Comparison of ENCODE assay signal across 11 cellular contexts in genomic region chr17:32492281-32492623, GRCh38. TPM values are rescaled to one million over a fixed set of nuclear protein-coding genes. Genes with fewer than 3 reads are reported as not detected.
DNase-seq lines count a peak whose midpoint lies in the region; ATAC-seq and TF ChIP-seq lines count a peak whose summit lies in the region.
"Had no signal": no experiment of that assay in that cellular context is flagged by ENCODE, and none has a peak within 500 bp of the region (broad histone marks: within the 10 kb centered on the region; RNA-seq: fewer than 3 reads in every experiment).

No MANE protein-coding gene starts in this region.

- peak overlapping the region; percentile 34 for H3K27ac ChIP-seq in CD4-positive, CD25-positive, alpha-beta regulatory T cell (ENCODE audit: insufficient read depth, low read length, poor library complexity, severe bottlenecking)

- peak overlapping the region in 3 of 4 donors; percentile 17 to 84 (median 84) for H3K4me3 Mint-ChIP-seq in CD4-positive, CD25-positive, alpha-beta regulatory T cell
- H3K4me3 Mint-ChIP-seq in activated CD8-positive, alpha-beta T cell treated with anti-CD3 and anti-CD28 coated beads for 36 hours: peak overlapping the region; percentile 95
- H3K4me3 Mint-ChIP-seq in memory B cell: peak overlapping the region; percentile 58

- H3K9me3 ChIP-seq in CD4-positive, CD25-positive, alpha-beta regulatory T cell (ENCODE audit: control insufficient read depth in 2 of 2, low read length in 2 of 2): no peaks in the 10 kb centered on the region
- H3K9me3 ChIP-seq: MG63 had no signal

- H3K9me3 Mint-ChIP-seq in CD4-positive, CD25-positive, alpha-beta regulatory T cell: no peaks in the 10 kb centered on the region
- no peaks in the 10 kb centered on the region for H3K9me3 Mint-ChIP-seq in activated CD8-positive, alpha-beta T cell treated with anti-CD3 and anti-CD28 coated beads for 36 hours
- H3K9me3 Mint-ChIP-seq in memory B cell: no peaks in the 10 kb centered on the region

- no peak overlapping the region for H3K4me3 ChIP-seq in CD4-positive, CD25-positive, alpha-beta regulatory T cell (ENCODE audit: low read depth, low read length)
- H3K4me3 ChIP-seq: MG63 had no signal

- CTCF ChIA-PET in activated CD8-positive, alpha-beta T cell treated with anti-CD3 and anti-CD28 coated beads for 36 hours (lab: Charles Lee): interaction anchor here (1.6 to 4.1 kb wide), 4 partner anchors 8 to 48 kb away, joined by 4 to 28 read pairs (median 6); partner anchors contain the start of gene PSMD11

- peak overlapping the region; percentile 87 to 95 (median 93) for H3K27ac Mint-ChIP-seq in CD4-positive, CD25-positive, alpha-beta regulatory T cell
- H3K27ac Mint-ChIP-seq in activated CD8-positive, alpha-beta T cell treated with anti-CD3 and anti-CD28 coated beads for 36 hours: peak overlapping the region; percentile 82
- H3K27ac Mint-ChIP-seq in memory B cell: peak overlapping the region; percentile 80

- H3K27me3 Mint-ChIP-seq in CD4-positive, CD25-positive, alpha-beta regulatory T cell: no peaks in the 10 kb centered on the region
- H3K27me3 Mint-ChIP-seq in activated CD8-positive, alpha-beta T cell treated with anti-CD3 and anti-CD28 coated beads for 36 hours: no peaks in the 10 kb centered on the region
- H3K27me3 Mint-ChIP-seq in memory B cell: no peaks in the 10 kb centered on the region

- H3K4me1 ChIP-seq in CD4-positive, CD25-positive, alpha-beta regulatory T cell (ENCODE audit: control insufficient read depth, insufficient read depth, low read length, poor library complexity, severe bottlenecking): peaks cover 64% of the 10 kb centered on the region

- no peak for TF ChIP-seq CTCF in activated CD8-positive, alpha-beta T cell treated with anti-CD3 and anti-CD28 coated beads for 36 hours (IDR thresholded peaks at IDR 0.05)

- no peak for ATAC-seq in CD4-positive, CD25-positive, alpha-beta regulatory T cell (ENCODE audit: low read depth in 2 of 2)
- ATAC-seq in activated CD8-positive, alpha-beta T cell treated with anti-CD3 and anti-CD28 coated beads for 36 hours: no peak
- ATAC-seq in memory B cell (ENCODE audit: low read depth): no peak
- ATAC-seq: left lobe of liver had no signal

- no peak for DNase-seq in CD4-positive, CD25-positive, alpha-beta regulatory T cell
- DNase-seq in G401 (ENCODE audit: low spot score) (peak; percentile 32), memory B cell (ENCODE audit: low spot score in 2 of 2) (no peak), RKO (ENCODE audit: low spot score) (no peak), Kasumi-1 (lab: John Stamatoyannopoulos, UW) (no peak), medulla oblongata (ENCODE audit: extremely low spot score) (no peak)
- DNase-seq in activated CD8-positive, alpha-beta T cell treated with anti-CD3 and anti-CD28 coated beads for 36 hours: no peak
- DNase-seq: MG63, NCI-H2171, occipital lobe had no signal

- peaks cover 9 to 74% (median 29%) of the 10 kb centered on the region in 4 donors for H3K4me1 Mint-ChIP-seq in CD4-positive, CD25-positive, alpha-beta regulatory T cell
- H3K4me1 Mint-ChIP-seq in activated CD8-positive, alpha-beta T cell treated with anti-CD3 and anti-CD28 coated beads for 36 hours (ENCODE audit: low read depth): peaks cover 67% of the 10 kb centered on the region
- peaks cover 51% of the 10 kb centered on the region for H3K4me1 Mint-ChIP-seq in memory B cell

- POLR2A ChIA-PET in activated CD8-positive, alpha-beta T cell treated with anti-CD3 and anti-CD28 coated beads for 36 hours (lab: Charles Lee): interaction anchor here (0.8 to 2.5 kb wide), 8 partner anchors 12 to 48 kb away, joined by 3 to 11 read pairs (median 7); partner anchors contain the start of gene PSMD11

- H3K36me3 ChIP-seq in CD4-positive, CD25-positive, alpha-beta regulatory T cell (ENCODE audit: control insufficient read depth, insufficient read depth, low read length): peaks cover 7% of the 10 kb centered on the region

- intact Hi-C loops in activated CD8-positive, alpha-beta T cell treated with anti-CD3 and anti-CD28 coated beads for 36 hours (cut with micrococcal nuclease): no loop called here

- in situ Hi-C loops in G401 (cut with HindIII; ENCODE audit: low sequenced_read_pairs): no loop called here

- H3K36me3 Mint-ChIP-seq in CD4-positive, CD25-positive, alpha-beta regulatory T cell: peaks cover 27% of the 10 kb centered on the region
- H3K36me3 Mint-ChIP-seq in activated CD8-positive, alpha-beta T cell treated with anti-CD3 and anti-CD28 coated beads for 36 hours (ENCODE audit: low read depth): peaks cover 30% of the 10 kb centered on the region
- no peaks in the 10 kb centered on the region for H3K36me3 Mint-ChIP-seq in memory B cell

- no peaks in the 10 kb centered on the region for H3K27me3 ChIP-seq in CD4-positive, CD25-positive, alpha-beta regulatory T cell (ENCODE audit: control insufficient read depth, insufficient read depth, low read length)
- H3K27me3 ChIP-seq: MG63 had no signal

RNA-seq across cellular contexts. Expression of gene CDK5R1, which starts 5.5 kb away (rescaled TPM):
- 6.3 TPM for total RNA-seq in CD4-positive, CD25-positive, alpha-beta regulatory T cell
- polyA plus RNA-seq in CD4-positive, CD25-positive, alpha-beta regulatory T cell: 1 to 10 TPM; 3.5 to 8.9 (median 5.0) TPM
- 1.2 and 3.3 TPM in 2 replicates for total RNA-seq in G401 (2014; rRNA removed; shearing (Covaris generic))
- total RNA-seq in activated CD8-positive, alpha-beta T cell treated with anti-CD3 and anti-CD28 coated beads for 36 hours: 10 to 100 TPM; 10.2 to 10.5 TPM

RNA-seq across cellular contexts. Expression of gene PSMD11, which starts 47.9 kb away (rescaled TPM):
- 92.4 TPM for total RNA-seq in CD4-positive, CD25-positive, alpha-beta regulatory T cell
- polyA plus RNA-seq in CD4-positive, CD25-positive, alpha-beta regulatory T cell: 100 to 1,000 TPM; 125 to 156 (median 142) TPM
- total RNA-seq in G401 (2014; rRNA removed; shearing (Covaris generic)): 105 and 214 TPM in 2 replicates
- 100 to 1,000 TPM; 119 to 130 TPM for total RNA-seq in activated CD8-positive, alpha-beta T cell treated with anti-CD3 and anti-CD28 coated beads for 36 hours
